ENCODE assay signal across 22 cellular contexts in the genomic region with DNA sequence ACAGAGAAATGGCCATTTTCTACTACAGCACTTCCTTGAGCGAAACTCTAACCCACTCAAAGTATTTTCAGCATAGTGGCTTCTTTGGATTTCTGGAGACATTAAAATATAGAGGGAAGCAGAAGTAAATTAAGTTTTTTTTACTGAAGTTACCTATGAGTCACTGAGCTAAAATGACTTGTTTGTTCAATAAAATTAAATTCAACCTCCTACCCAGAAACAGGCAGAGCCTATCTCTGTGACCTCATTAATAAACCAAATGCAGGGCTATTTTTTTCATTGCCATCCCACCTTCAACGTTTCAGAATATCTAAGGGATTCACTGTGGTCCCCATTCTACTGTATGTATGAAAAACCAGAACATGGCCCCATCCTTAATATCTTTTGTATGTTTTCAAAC.
"Had no signal": no experiment of that assay in that cellular context is flagged by ENCODE, and none has a peak within 500 bp of the region (broad histone marks: within the 10 kb centered on the region; RNA-seq: fewer than 3 reads in every experiment).

No MANE protein-coding gene starts in this region.

- H3K9me3 ChIP-seq: ovary, prostate gland, transverse colon had no signal

- H3K4me1 ChIP-seq: prostate gland had no signal

- H3K27ac ChIP-seq: coronary artery, hepatocyte, ovary, prostate gland, transverse colon had no signal

- H3K4me3 ChIP-seq: coronary artery, hepatocyte, ovary, prostate gland, transverse colon had no signal

- ATAC-seq: activated CD4-positive, alpha-beta T cell treated with anti-CD3 and anti-CD28 coated beads for 36 hours; activated T-cell treated with anti-CD3 and anti-CD28 coated beads, Interleukin-2, amount 50 U/mL, for 4 hours; left ventricle myocardium superior; natural killer cell treated with Interleukin-12 subunit alpha and Interleukin-12 subunit beta and Interleukin-15 and Interleukin-18, amount 100 ng/mL, for 72 hours; right cardiac atrium had no signal

- H3K27me3 ChIP-seq: hepatocyte, ovary, transverse colon had no signal

- DNase-seq: activated B cell treated with CpG ODN at 0.5 μM for 24 hours; activated CD4-positive, alpha-beta T cell treated with anti-CD3 and anti-CD28 coated beads for 36 hours; activated CD4-positive, alpha-beta T cell treated with anti-CD3 and anti-CD28 coated beads, Interleukin-2, amount 50 U/mL, for 4 hours; activated CD8-positive, alpha-beta memory T cell treated with anti-CD3 and anti-CD28 coated beads, Interleukin-2, amount 50 U/mL, for 48 hours; activated naive CD4-positive, alpha-beta T cell treated with Interleukin-2 at 50 U/mL for 16 hours; activated naive CD8-positive, alpha-beta T cell treated with anti-CD3 and anti-CD28 coated beads for 36 hours; activated T-cell treated with anti-CD3 and anti-CD28 coated beads, Interleukin-2, amount 50 U/mL, for 4 hours; amniotic stem cell; cerebellar nuclear complex; endodermal cell; immature natural killer cell; left ventricle myocardium superior; mammary epithelial cell; ovary; right cardiac atrium; stimulated activated CD4-positive, alpha-beta T cell treated with anti-CD3 and anti-CD28 coated beads, Interleukin-4, amount 100 ng/mL, for 4 hours; T-helper 9 cell; transverse colon had no signal

- H3K36me3 ChIP-seq: ovary, prostate gland, transverse colon had no signal
